Comparison of ENCODE assay signal across 1 cellular context in the genomic region with DNA sequence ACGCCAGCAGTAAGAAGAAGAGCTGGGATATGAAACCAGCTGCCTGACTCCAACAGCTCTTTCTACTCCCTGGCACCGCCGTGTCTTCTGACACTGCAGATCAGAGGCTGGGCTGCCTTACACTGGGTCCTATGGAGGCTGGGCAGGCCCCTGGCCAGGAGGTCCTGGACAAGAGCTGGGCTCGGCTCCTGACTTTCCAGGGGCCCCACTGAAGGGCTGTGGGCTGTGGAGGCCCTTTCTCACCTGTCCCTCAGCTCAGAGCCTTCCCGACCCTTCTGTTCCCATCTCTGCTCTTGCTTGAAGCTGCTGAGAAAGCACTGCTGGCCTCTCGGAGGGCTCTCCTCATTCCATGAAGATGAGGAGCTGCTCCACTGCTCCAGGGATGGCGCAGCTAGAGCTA.
TF ChIP-seq lines count a peak whose summit lies in the region.

No MANE protein-coding gene starts in this region.

TF ChIP-seq in HepG2, 621 proteins besides CTCF, POLR2A, EP300 and RAD21 (continued from another document):
- TF ChIP-seq SIX1 (CRISPR knock-in tag; IDR thresholded peaks at IDR 0.05; ENCODE audit: borderline replicate concordance): no peak
- TF ChIP-seq, protein P1, sequence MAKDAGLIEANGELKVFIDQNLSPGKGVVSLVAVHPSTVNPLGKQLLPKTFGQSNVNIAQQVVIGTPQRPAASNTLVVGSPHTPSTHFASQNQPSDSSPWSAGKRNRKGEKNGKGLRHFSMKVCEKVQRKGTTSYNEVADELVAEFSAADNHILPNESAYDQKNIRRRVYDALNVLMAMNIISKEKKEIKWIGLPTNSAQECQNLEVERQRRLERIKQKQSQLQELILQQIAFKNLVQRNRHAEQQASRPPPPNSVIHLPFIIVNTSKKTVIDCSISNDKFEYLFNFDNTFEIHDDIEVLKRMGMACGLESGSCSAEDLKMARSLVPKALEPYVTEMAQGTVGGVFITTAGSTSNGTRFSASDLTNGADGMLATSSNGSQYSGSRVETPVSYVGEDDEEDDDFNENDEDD (CRISPR knock-in tag; IDR thresholded peaks at IDR 0.05; ENCODE audit: borderline replicate concordance): no peak
- TF ChIP-seq, protein P2, sequence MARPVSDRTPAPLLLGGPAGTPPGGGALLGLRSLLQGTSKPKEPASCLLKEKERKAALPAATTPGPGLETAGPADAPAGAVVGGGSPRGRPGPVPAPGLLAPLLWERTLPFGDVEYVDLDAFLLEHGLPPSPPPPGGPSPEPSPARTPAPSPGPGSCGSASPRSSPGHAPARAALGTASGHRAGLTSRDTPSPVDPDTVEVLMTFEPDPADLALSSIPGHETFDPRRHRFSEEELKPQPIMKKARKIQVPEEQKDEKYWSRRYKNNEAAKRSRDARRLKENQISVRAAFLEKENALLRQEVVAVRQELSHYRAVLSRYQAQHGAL (CRISPR knock-in tag; IDR thresholded peaks at IDR 0.05; ENCODE audit: not compliant biosample characterization): no peak
- no peak for TF ChIP-seq NONO (IDR thresholded peaks at IDR 0.05)
- TF ChIP-seq NONO (CRISPR knock-in tag; conservative IDR thresholded peaks at IDR 0.05): no peak
- no peak for TF ChIP-seq ZNF20 (CRISPR knock-in tag; IDR thresholded peaks at IDR 0.05)
- TF ChIP-seq ZBTB7B (CRISPR knock-in tag; IDR thresholded peaks at IDR 0.05): no peak
- no peak for TF ChIP-seq SMC3 (IDR thresholded peaks at IDR 0.05; ENCODE audit: low read length)
